8 cellular contexts compared by ENCODE assay signal in the genomic region with DNA sequence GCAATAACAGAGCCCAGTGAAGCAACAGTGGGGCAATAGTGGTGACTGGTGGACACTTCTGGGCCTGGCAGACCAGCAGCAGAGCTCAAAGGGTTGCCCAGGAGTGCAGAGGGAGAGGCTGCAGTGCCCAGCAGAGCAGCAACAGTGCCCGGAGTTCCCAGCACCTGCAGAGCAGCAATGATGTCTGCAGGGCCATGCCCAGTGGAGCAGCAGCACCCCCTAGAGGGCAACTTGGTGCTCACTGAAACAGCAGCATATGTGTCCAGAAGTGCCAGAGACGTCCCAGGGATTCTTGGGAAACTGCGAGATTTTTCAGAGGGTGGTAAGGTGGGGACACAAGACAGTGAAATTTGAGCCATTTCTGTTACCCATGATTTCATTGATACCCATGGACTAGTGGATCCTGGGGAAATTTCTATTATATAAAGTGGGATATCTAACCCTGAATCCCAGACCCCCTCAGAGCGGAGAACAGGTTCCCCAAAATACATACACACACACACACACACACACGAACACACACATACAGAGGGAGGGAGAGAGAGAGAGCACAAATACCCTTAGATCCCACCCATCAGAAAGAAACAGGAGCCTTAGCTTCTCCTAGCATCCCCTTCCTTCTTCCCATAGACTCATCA.
DNase-seq lines count a peak whose midpoint lies in the region; ATAC-seq and TF ChIP-seq lines count a peak whose summit lies in the region.

No MANE protein-coding gene starts in this region.

- H3K4me2 ChIP-seq in osteoblast (ENCODE audit: insufficient read depth, low read length) = no peak overlapping the region

- no peak overlapping the region for H3K4me3 Mint-ChIP-seq in HFFc6

- ATAC-seq in HG03442 (IDR thresholded peaks at IDR 0.05; ENCODE audit: unreplicated experiment) = no peak

- H3K4me1 Mint-ChIP-seq in HFFc6 (ENCODE audit: low read depth) = no peaks in the 10 kb centered on the region

- H3K36me3 Mint-ChIP-seq in HFFc6 (ENCODE audit: low read depth) = no peaks in the 10 kb centered on the region

- H3K27me3 ChIP-seq in osteoblast (ENCODE audit: insufficient read depth, low read length) = no peaks in the 10 kb centered on the region

- DNase-seq in COLO829 (ENCODE audit: low spot score) = peak; percentile 63
- DNase-seq in HFFc6 = peak; percentile 35
- DNase-seq in NCI-H526 treated with DMSO at 0.1 percent for 48 hours (lab: John Stamatoyannopoulos, UW) = peak; percentile 40
- DNase-seq in activated T-cell treated with anti-CD3 and anti-CD28 coated beads for 1 hour (ENCODE audit: low read depth) = peak; percentile 11
- DNase-seq in foreskin fibroblast = peak; percentile 4 to 40
- DNase-seq in osteoblast (ENCODE audit: insufficient read length, low spot score, missing footprints) = no peak
- no peak for DNase-seq in mesenteric fat pad (ENCODE audit: low spot score)

- H3K79me2 ChIP-seq in osteoblast (ENCODE audit: insufficient read depth, low read length) = no peaks in the 10 kb centered on the region

- H3K9me3 Mint-ChIP-seq in HFFc6 = peaks cover 25% of the 10 kb centered on the region

- peaks cover 2% of the 10 kb centered on the region; the same call in 1 of the 2 replicates for H3K27me3 Mint-ChIP-seq in HFFc6 (ENCODE audit: insufficient read depth)

- H4K20me1 ChIP-seq in osteoblast (ENCODE audit: insufficient read depth, low read length) = no peaks in the 10 kb centered on the region

- no peak overlapping the region for H2AFZ ChIP-seq in osteoblast (ENCODE audit: low read length)

- H3K36me3 ChIP-seq in osteoblast (ENCODE audit: insufficient read depth, low read length) = no peaks in the 10 kb centered on the region

- H3K9me3 ChIP-seq in osteoblast (ENCODE audit: low read depth, low read length) = no peaks in the 10 kb centered on the region

- H3K27ac ChIP-seq in osteoblast (ENCODE audit: low read depth, low read length) = no peak overlapping the region

- H3K27ac Mint-ChIP-seq in HFFc6 = no peak overlapping the region

- no peak overlapping the region for H3K4me3 ChIP-seq in foreskin fibroblast (ENCODE audit: low read depth in 1 of 2, low read length in 2 of 2)
- no peak overlapping the region for H3K4me3 ChIP-seq in osteoblast (ENCODE audit: insufficient read depth, low read length)

- H3K4me1 ChIP-seq in osteoblast (ENCODE audit: insufficient read depth, low read length) = no peaks in the 10 kb centered on the region

- TF ChIP-seq CTCF in HFFc6 (IDR thresholded peaks at IDR 0.05) (peak; percentile 77), foreskin fibroblast (IDR thresholded peaks at IDR 0.05; ENCODE audit: low read depth, low read length) (peak; percentile 89), osteoblast (IDR thresholded peaks at IDR 0.05; ENCODE audit: extremely low read depth, low read depth, low read length) (peak; percentile 56)

Comparison
In these comparisons a context has a peak if more than half of its experiments do, and no peak if none do; other contexts are left out.
1. DNase-seq: peak in COLO829 (single experiment), HFFc6 (single experiment), NCI-H526 treated with DMSO at 0.1 percent for 48 hours (single experiment), activated T-cell treated with anti-CD3 and anti-CD28 coated beads for 1 hour (single experiment) and foreskin fibroblast (2 of 2); none in osteoblast (single experiment) and mesenteric fat pad (single experiment).
2. Peak in every context shown above with its lines, with median percentiles within 50 percentile points of each other: CTCF ChIP-seq.